In the genomic region with DNA sequence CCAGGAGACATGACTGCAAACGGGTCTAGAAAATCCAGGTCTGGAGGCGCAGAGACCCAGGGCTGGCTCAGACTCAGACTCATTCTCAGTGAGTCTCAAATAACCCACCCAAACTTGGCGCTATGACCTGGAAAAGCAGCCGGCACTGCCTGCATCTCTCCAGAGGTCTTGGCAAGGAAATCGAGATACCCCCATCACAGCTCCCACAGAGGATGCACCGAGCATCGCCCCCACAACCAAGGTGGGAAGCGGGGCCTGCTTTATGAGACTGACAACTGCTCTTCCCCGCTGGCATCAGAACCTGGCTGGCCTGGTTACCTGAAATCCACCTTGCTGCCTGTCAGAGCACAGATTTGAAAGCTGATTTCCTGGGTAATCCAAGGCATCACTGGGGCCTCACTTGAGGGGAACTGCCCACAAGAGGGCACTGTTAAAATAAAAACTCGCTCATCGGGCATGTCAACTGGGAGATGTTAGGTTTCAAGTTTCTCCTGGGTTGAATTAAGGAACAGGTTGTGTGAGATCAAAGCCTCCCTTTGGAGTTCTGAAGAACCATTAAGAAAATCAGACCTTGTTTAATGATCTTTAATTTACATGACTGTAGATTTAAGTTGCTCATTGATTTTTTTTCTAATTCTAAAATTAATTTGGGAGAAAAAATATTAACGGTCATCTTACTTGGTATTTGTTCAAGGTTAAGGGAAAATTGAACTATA, we compare ENCODE assay signal across 8 cellular contexts. TPM values are rescaled to one million over a fixed set of nuclear protein-coding genes. Genes with fewer than 3 reads are reported as not detected.
A peak's percentile ranks its signal among the peaks of the same experiment; 100 is the strongest.
DNase-seq lines count a peak whose midpoint lies in the region; ATAC-seq and TF ChIP-seq lines count a peak whose summit lies in the region.

No MANE protein-coding gene starts in this region.

- H3K18ac ChIP-seq in mesenchymal stem cell (ENCODE audit: low read depth in 1 of 2, low read length in 2 of 2) = no peak overlapping the region

- H3K36me3 Mint-ChIP-seq in activated T-cell treated with anti-CD3 and anti-CD28 coated beads, Interleukin-2, amount 50 U/mL, for 72 hours (ENCODE audit: insufficient read depth in 2 of 2) = peaks cover 0 to 1% of the 10 kb centered on the region in 2 donors
- peaks cover 8% of the 10 kb centered on the region for H3K36me3 Mint-ChIP-seq in activated T-cell treated with anti-CD3 and anti-CD28 coated beads, Interleukin-2, amount 50 U/mL, for 4 hours (ENCODE audit: insufficient read depth)

- no peak overlapping the region for H3K4me2 ChIP-seq in OCI-LY1 (ENCODE audit: low read length)
- no peak overlapping the region for H3K4me2 ChIP-seq in mesenchymal stem cell (ENCODE audit: low read length, poor library complexity, severe bottlenecking)

- H3K4ac ChIP-seq in mesenchymal stem cell (ENCODE audit: low read depth in 1 of 2, low read length in 2 of 2) = no peak overlapping the region

- H3K4me3 ChIP-seq in OCI-LY1 (ENCODE audit: low read depth, low read length, poor library complexity, severe bottlenecking) (no peak overlapping the region), dorsolateral prefrontal cortex (no peak overlapping the region), mesenchymal stem cell (ENCODE audit: insufficient read depth in 1 of 2, low read depth in 1 of 2, low read length in 2 of 2) (no peak overlapping the region)

- no peaks in the 10 kb centered on the region for H3K27me3 ChIP-seq in OCI-LY1 (ENCODE audit: insufficient read depth, low read length)
- no peaks in the 10 kb centered on the region for H3K27me3 ChIP-seq in dorsolateral prefrontal cortex
- H3K27me3 ChIP-seq in mesenchymal stem cell (ENCODE audit: control insufficient read depth in 1 of 2, insufficient read depth in 1 of 2, low read length in 2 of 2) = no peaks in the 10 kb centered on the region

- H2AFZ ChIP-seq in OCI-LY1 (ENCODE audit: low read length) = no peak overlapping the region
- H2AFZ ChIP-seq in mesenchymal stem cell (ENCODE audit: low read depth, low read length) = no peak overlapping the region

- H2BK15ac ChIP-seq in mesenchymal stem cell (ENCODE audit: low read depth, poor library complexity, severe bottlenecking) = peak overlapping the region; percentile 79

- H3K9me3 ChIP-seq in OCI-LY1 (ENCODE audit: low read length) (no peaks in the 10 kb centered on the region), mesenchymal stem cell (ENCODE audit: control insufficient read depth, low read length) (no peaks in the 10 kb centered on the region)

- H4K8ac ChIP-seq in mesenchymal stem cell (ENCODE audit: low read length) = no peak overlapping the region

- H3K4me1 Mint-ChIP-seq in activated T-cell treated with anti-CD3 and anti-CD28 coated beads, Interleukin-2, amount 50 U/mL, for 72 hours (ENCODE audit: low read depth) = no peaks in the 10 kb centered on the region
- no peaks in the 10 kb centered on the region for H3K4me1 Mint-ChIP-seq in activated T-cell treated with anti-CD3 and anti-CD28 coated beads, Interleukin-2, amount 50 U/mL, for 4 hours (ENCODE audit: low read depth)

- H2AK5ac ChIP-seq in mesenchymal stem cell (ENCODE audit: low read length, severe bottlenecking) = no peak overlapping the region

- no peak overlapping the region for H2BK12ac ChIP-seq in mesenchymal stem cell (ENCODE audit: low read length in 2 of 2)

- no peaks in the 10 kb centered on the region for H3K79me2 ChIP-seq in OCI-LY1 (ENCODE audit: insufficient read depth, low read length)

- no peaks in the 10 kb centered on the region for H4K20me1 ChIP-seq in OCI-LY1 (ENCODE audit: insufficient read depth, low read length)

- no peaks in the 10 kb centered on the region for H3K9me3 Mint-ChIP-seq in activated T-cell treated with anti-CD3 and anti-CD28 coated beads, Interleukin-2, amount 50 U/mL, for 72 hours
- H3K9me3 Mint-ChIP-seq in activated T-cell treated with anti-CD3 and anti-CD28 coated beads, Interleukin-2, amount 50 U/mL, for 4 hours = no peaks in the 10 kb centered on the region

- no peak overlapping the region for H2BK5ac ChIP-seq in mesenchymal stem cell (ENCODE audit: low read depth, low read length, poor library complexity, severe bottlenecking)

- H3K36me3 ChIP-seq in OCI-LY1 (ENCODE audit: insufficient read depth, low read length) (no peaks in the 10 kb centered on the region), mesenchymal stem cell (ENCODE audit: control insufficient read depth in 1 of 2, insufficient read depth in 2 of 2, low read depth in 1 of 2, low read length in 2 of 2) (peaks cover 0 to 5% of the 10 kb centered on the region in 2 experiments)

- H3K27ac ChIP-seq in OCI-LY1 (ENCODE audit: low read depth, low read length, poor library complexity, severe bottlenecking) (no peak overlapping the region), dorsolateral prefrontal cortex (no peak overlapping the region), mesenchymal stem cell (ENCODE audit: low read length, poor library complexity, severe bottlenecking) (no peak overlapping the region)

- H3K4me3 Mint-ChIP-seq in activated T-cell treated with anti-CD3 and anti-CD28 coated beads, Interleukin-2, amount 50 U/mL, for 72 hours = no peak overlapping the region
- H3K4me3 Mint-ChIP-seq in activated T-cell treated with anti-CD3 and anti-CD28 coated beads, Interleukin-2, amount 50 U/mL, for 4 hours = no peak overlapping the region

- H3K9ac ChIP-seq in OCI-LY1 (ENCODE audit: low read length) (no peak overlapping the region), mesenchymal stem cell (ENCODE audit: low read length) (no peak overlapping the region)

- no peak for ATAC-seq in activated T-cell treated with anti-CD3 and anti-CD28 coated beads, Interleukin-2, amount 50 U/mL, for 72 hours (replicated peaks in 1 of 2)
- ATAC-seq in activated T-cell treated with anti-CD3 and anti-CD28 coated beads, Interleukin-2, amount 50 U/mL, for 4 hours = no peak
- ATAC-seq in HG03378 (IDR thresholded peaks at IDR 0.05; ENCODE audit: unreplicated experiment) = no peak

- DNase-seq in activated T-cell treated with anti-CD3 and anti-CD28 coated beads, Interleukin-2, amount 50 U/mL, for 72 hours = peak; percentile 10 to 14
- DNase-seq in activated T-cell treated with anti-CD3 and anti-CD28 coated beads, Interleukin-2, amount 50 U/mL, for 4 hours = no peak
- peak; percentile 84 for DNase-seq in HuH-7 (ENCODE audit: low spot score)
- DNase-seq in dorsolateral prefrontal cortex = peak in 4 of 10 donors; percentile 35 to 52 (median 49)
- DNase-seq in mesenchymal stem cell = peak; percentile 56
- DNase-seq in activated CD8-positive, alpha-beta memory T cell treated with anti-CD3 and anti-CD28 coated beads, Interleukin-2, amount 50 U/mL, for 48 hours = no peak

- H3K14ac ChIP-seq in mesenchymal stem cell (ENCODE audit: low read length in 2 of 2) = no peak overlapping the region

- intact Hi-C loops in dorsolateral prefrontal cortex (cut with DNase I) = loop anchor here in 1 of 2 donors (10.0 kb wide), 1 partner anchor 217 kb away; a partner anchor contains a TSS

- H3K9me2 ChIP-seq in OCI-LY1 (ENCODE audit: low read depth, low read length) = no peaks in the 10 kb centered on the region

- no peak overlapping the region for H3K23ac ChIP-seq in mesenchymal stem cell (ENCODE audit: low read length in 2 of 2)

- H4K91ac ChIP-seq in mesenchymal stem cell (ENCODE audit: low read length) = no peak overlapping the region

- H3K79me1 ChIP-seq in mesenchymal stem cell (replicated peaks; ENCODE audit: low read length, poor library complexity, severe bottlenecking) = peaks cover 8% of the 10 kb centered on the region

- peaks cover 5% of the 10 kb centered on the region for H3K4me1 ChIP-seq in OCI-LY1 (ENCODE audit: insufficient read depth, low read length, severe bottlenecking)
- H3K4me1 ChIP-seq in mesenchymal stem cell (ENCODE audit: control insufficient read depth, insufficient read depth, low read depth, low read length) = peaks cover 1% of the 10 kb centered on the region

- H3F3A ChIP-seq in OCI-LY1 (ENCODE audit: insufficient read depth, low read length) = no peaks in the 10 kb centered on the region

- no peak overlapping the region for H3K27ac Mint-ChIP-seq in activated T-cell treated with anti-CD3 and anti-CD28 coated beads, Interleukin-2, amount 50 U/mL, for 72 hours

- H2BK120ac ChIP-seq in mesenchymal stem cell (ENCODE audit: low read depth, low read length) = no peak overlapping the region

- 69% methylated on average over 11 of the region's 12 CpGs for WGBS in mesenchymal stem cell

- TF ChIP-seq CTCF in OCI-LY1 (IDR thresholded peaks at IDR 0.05; ENCODE audit: low read length) (peak; percentile 78), dorsolateral prefrontal cortex (IDR thresholded peaks at IDR 0.05 in 54 of 56, conservative IDR thresholded peaks at IDR 0.05 in 2 of 56; ENCODE audit: low read depth in 1 of 56, partially characterized antibody in 56 of 56) (peak; percentile 37 to 79 (median 65))

- no peaks in the 10 kb centered on the region for H3K27me3 Mint-ChIP-seq in activated T-cell treated with anti-CD3 and anti-CD28 coated beads, Interleukin-2, amount 50 U/mL, for 72 hours (ENCODE audit: low read depth)
- no peaks in the 10 kb centered on the region for H3K27me3 Mint-ChIP-seq in activated T-cell treated with anti-CD3 and anti-CD28 coated beads, Interleukin-2, amount 50 U/mL, for 4 hours (ENCODE audit: low read depth)

RNA-seq across cellular contexts. Expression of a gene that starts 55.0 kb away (rescaled TPM):
- total RNA-seq in activated T-cell treated with anti-CD3 and anti-CD28 coated beads, Interleukin-2, amount 50 U/mL, for 72 hours = 1 to 10 TPM; 6.0 to 7.3 TPM
- total RNA-seq in activated T-cell treated with anti-CD3 and anti-CD28 coated beads, Interleukin-2, amount 50 U/mL, for 4 hours = 1 to 10 TPM; 3.7 to 6.4 (median 4.8) TPM
- total RNA-seq in dorsolateral prefrontal cortex = 10 to 100 TPM; 17.2 to 36.0 (median 26.6) TPM
- 7.7 TPM for polyA plus RNA-seq in mesenchymal stem cell (2013, experiment 1 of 2)
- polyA plus RNA-seq in mesenchymal stem cell (2013, experiment 2 of 2) = 7.8 TPM

Comparison
In these comparisons a context has a peak if more than half of its experiments do, and no peak if none do; other contexts are left out.
1. DNase-seq: peak in activated T-cell treated with anti-CD3 and anti-CD28 coated beads, Interleukin-2, amount 50 U/mL, for 72 hours (2 of 2), HuH-7 (single experiment) and mesenchymal stem cell (single experiment); none in activated T-cell treated with anti-CD3 and anti-CD28 coated beads, Interleukin-2, amount 50 U/mL, for 4 hours (single experiment) and activated CD8-positive, alpha-beta memory T cell treated with anti-CD3 and anti-CD28 coated beads, Interleukin-2, amount 50 U/mL, for 48 hours (single experiment).